Comparison of ENCODE assay signal across 8 cellular contexts in genomic region chr14:22543570-22544357, GRCh38. TPM values are rescaled to one million over a fixed set of nuclear protein-coding genes. Genes with fewer than 3 reads are reported as not detected.
DNase-seq lines count a peak whose midpoint lies in the region; ATAC-seq and TF ChIP-seq lines count a peak whose summit lies in the region.
"Not testable (repeated sequence)": the region's sequence is repeated elsewhere in the genome, so short reads cannot be mapped to it uniquely, and the experiment has no call there.

No MANE protein-coding gene starts in this region.

- not testable (repeated sequence) for H3K27me3 Mint-ChIP-seq in CD8-positive, alpha-beta T cell (ENCODE audit: low read depth); T-cell; activated CD4-positive, alpha-beta memory T cell treated with anti-CD3 and anti-CD28 coated beads for 36 hours; activated T-cell treated with anti-CD3 and anti-CD28 coated beads, Interleukin-2, amount 50 U/mL, for 72 hours (ENCODE audit: low read depth); effector memory CD8-positive, alpha-beta T cell; stimulated activated naive CD8-positive, alpha-beta T cell treated with anti-CD3 and anti-CD28 coated beads, Interleukin-15, amount 100 ng/mL, for 72 hours

- peaks cover 96% of the 10 kb centered on the region for H3K4me1 Mint-ChIP-seq in CD8-positive, alpha-beta T cell (ENCODE audit: low read depth)
- H3K4me1 Mint-ChIP-seq in T-cell: peaks cover 95 to 100% (median 98%) of the 10 kb centered on the region in 3 donors
- H3K4me1 Mint-ChIP-seq in activated CD4-positive, alpha-beta memory T cell treated with anti-CD3 and anti-CD28 coated beads for 36 hours (ENCODE audit: low read depth): peaks cover 96% of the 10 kb centered on the region
- H3K4me1 Mint-ChIP-seq in activated T-cell treated with anti-CD3 and anti-CD28 coated beads, Interleukin-2, amount 50 U/mL, for 72 hours (ENCODE audit: low read depth): peaks cover 100% of the 10 kb centered on the region
- peaks cover 88 to 96% of the 10 kb centered on the region in 2 donors for H3K4me1 Mint-ChIP-seq in effector memory CD8-positive, alpha-beta T cell (ENCODE audit: low read depth in 2 of 2)
- H3K4me1 Mint-ChIP-seq in stimulated activated naive CD8-positive, alpha-beta T cell treated with anti-CD3 and anti-CD28 coated beads, Interleukin-15, amount 100 ng/mL, for 72 hours: peaks cover 100% of the 10 kb centered on the region

- CTCF ChIA-PET in CD8-positive, alpha-beta T cell (lab: Charles Lee): interaction anchor here (0.7 to 2.9 kb wide), 3 partner anchors 8 to 26 kb away, joined by 3 to 25 read pairs (median 3); no protein-coding TSS in a partner anchor
- CTCF ChIA-PET in T-cell (lab: Charles Lee): interaction anchor here in 1 of 2 donors (0.7 to 1.8 kb wide), 2 partner anchors 19 to 24 kb away, joined by 4 to 5 read pairs; no protein-coding TSS in a partner anchor
- CTCF ChIA-PET in activated CD4-positive, alpha-beta memory T cell treated with anti-CD3 and anti-CD28 coated beads for 36 hours (lab: Charles Lee): interaction anchor here (4.1 kb wide), 1 partner anchor 12 kb away, joined by 28 read pairs; no protein-coding TSS in a partner anchor

- POLR2A ChIA-PET in CD8-positive, alpha-beta T cell (lab: Charles Lee): interaction anchor here (1.0 to 8.3 kb wide), 5 partner anchors 8 to 691 kb away, joined by 3 to 251 read pairs (median 13); no protein-coding TSS in a partner anchor
- POLR2A ChIA-PET in T-cell (lab: Charles Lee): interaction anchor here in 1 of 2 donors (0.6 to 2.1 kb wide), 3 partner anchors 11 to 944 kb away, joined by 7 to 10 read pairs (median 8); no protein-coding TSS in a partner anchor
- POLR2A ChIA-PET in activated CD4-positive, alpha-beta memory T cell treated with anti-CD3 and anti-CD28 coated beads for 36 hours (lab: Charles Lee): interaction anchor here (0.7 to 8.2 kb wide), 5 partner anchors 7 to 1279 kb away, joined by 3 to 268 read pairs (median 57); no protein-coding TSS in a partner anchor

- peak in 1 of 7 experiments; percentile 24 for DNase-seq in CD8-positive, alpha-beta T cell
- DNase-seq in T-cell; activated T-cell treated with anti-CD3 and anti-CD28 coated beads, Interleukin-2, amount 50 U/mL, for 72 hours; activated naive CD4-positive, alpha-beta T cell treated with anti-CD3 and anti-CD28 coated beads, Interleukin-2, amount 50 U/mL, for 72 hours (ENCODE audit: low spot score in 2 of 2); effector memory CD8-positive, alpha-beta T cell; stimulated activated naive CD8-positive, alpha-beta T cell treated with anti-CD3 and anti-CD28 coated beads, Interleukin-15, amount 100 ng/mL, for 72 hours: not testable (repeated sequence)
- peak; percentile 55 for DNase-seq in activated CD4-positive, alpha-beta memory T cell treated with anti-CD3 and anti-CD28 coated beads for 36 hours

- H3K27ac Mint-ChIP-seq in CD8-positive, alpha-beta T cell: peak overlapping the region; percentile 93
- peak overlapping the region; percentile 98 to 99 for H3K27ac Mint-ChIP-seq in T-cell
- H3K27ac Mint-ChIP-seq in activated CD4-positive, alpha-beta memory T cell treated with anti-CD3 and anti-CD28 coated beads for 36 hours: peak overlapping the region; percentile 99
- H3K27ac Mint-ChIP-seq in activated T-cell treated with anti-CD3 and anti-CD28 coated beads, Interleukin-2, amount 50 U/mL, for 72 hours: peak overlapping the region; percentile 97
- H3K27ac Mint-ChIP-seq in activated naive CD4-positive, alpha-beta T cell treated with anti-CD3 and anti-CD28 coated beads, Interleukin-2, amount 50 U/mL, for 72 hours: peak overlapping the region; percentile 96 to 97
- peak overlapping the region; percentile 97 to 99 for H3K27ac Mint-ChIP-seq in effector memory CD8-positive, alpha-beta T cell
- peak overlapping the region; percentile 21 to 96 for H3K27ac Mint-ChIP-seq in stimulated activated naive CD8-positive, alpha-beta T cell treated with anti-CD3 and anti-CD28 coated beads, Interleukin-15, amount 100 ng/mL, for 72 hours

- peak overlapping the region; percentile 48 for H3K27ac ChIP-seq in CD8-positive, alpha-beta T cell (ENCODE audit: low read depth, low read length)
- peak overlapping the region in 11 of 21 experiments; percentile 13 to 98 (median 82) for H3K27ac ChIP-seq in skin epidermis

- H3K4me1 ChIP-seq in CD8-positive, alpha-beta T cell (ENCODE audit: insufficient read depth, low read length): peaks cover 97% of the 10 kb centered on the region

- not testable (repeated sequence) for TF ChIP-seq CTCF in CD8-positive, alpha-beta T cell (IDR thresholded peaks at IDR 0.05)

- peaks cover 96% of the 10 kb centered on the region for H3K36me3 Mint-ChIP-seq in CD8-positive, alpha-beta T cell
- peaks cover 91% of the 10 kb centered on the region for H3K36me3 Mint-ChIP-seq in T-cell
- peaks cover 95% of the 10 kb centered on the region for H3K36me3 Mint-ChIP-seq in activated CD4-positive, alpha-beta memory T cell treated with anti-CD3 and anti-CD28 coated beads for 36 hours
- peaks cover 42 to 68% of the 10 kb centered on the region in 2 donors for H3K36me3 Mint-ChIP-seq in activated T-cell treated with anti-CD3 and anti-CD28 coated beads, Interleukin-2, amount 50 U/mL, for 72 hours (ENCODE audit: insufficient read depth in 2 of 2)
- peaks cover 93 to 95% of the 10 kb centered on the region in 2 donors for H3K36me3 Mint-ChIP-seq in activated naive CD4-positive, alpha-beta T cell treated with anti-CD3 and anti-CD28 coated beads, Interleukin-2, amount 50 U/mL, for 72 hours
- H3K36me3 Mint-ChIP-seq in effector memory CD8-positive, alpha-beta T cell (ENCODE audit: insufficient read depth): peaks cover 99% of the 10 kb centered on the region

- not testable (repeated sequence) for H3K9me3 ChIP-seq in CD8-positive, alpha-beta T cell (ENCODE audit: low read length)

- not testable (repeated sequence) for ATAC-seq in CD8-positive, alpha-beta T cell; T-cell (replicated peaks in 1 of 4); effector memory CD8-positive, alpha-beta T cell (replicated peaks); stimulated activated naive CD8-positive, alpha-beta T cell treated with anti-CD3 and anti-CD28 coated beads, Interleukin-15, amount 100 ng/mL, for 72 hours
- ATAC-seq in activated T-cell treated with anti-CD3 and anti-CD28 coated beads, Interleukin-2, amount 50 U/mL, for 72 hours (replicated peaks in 1 of 2): peak in 1 of 2 donors; percentile 8
- ATAC-seq in activated naive CD4-positive, alpha-beta T cell treated with anti-CD3 and anti-CD28 coated beads, Interleukin-2, amount 50 U/mL, for 72 hours: peak in 1 of 2 donors; percentile 16

- peak overlapping the region; percentile 44 for H3K4me3 ChIP-seq in CD8-positive, alpha-beta T cell (ENCODE audit: low read depth, low read length)
- not testable (repeated sequence) for H3K4me3 ChIP-seq in skin epidermis

- not testable (repeated sequence) for H3K9me3 Mint-ChIP-seq in CD8-positive, alpha-beta T cell; T-cell; activated CD4-positive, alpha-beta memory T cell treated with anti-CD3 and anti-CD28 coated beads for 36 hours; activated T-cell treated with anti-CD3 and anti-CD28 coated beads, Interleukin-2, amount 50 U/mL, for 72 hours; activated naive CD4-positive, alpha-beta T cell treated with anti-CD3 and anti-CD28 coated beads, Interleukin-2, amount 50 U/mL, for 72 hours; effector memory CD8-positive, alpha-beta T cell; stimulated activated naive CD8-positive, alpha-beta T cell treated with anti-CD3 and anti-CD28 coated beads, Interleukin-15, amount 100 ng/mL, for 72 hours

- intact Hi-C loops in CD8-positive, alpha-beta T cell (cut with DNase I, micrococcal nuclease): loop anchor here (5.0 kb wide), 2 partner anchors 621 to 821 kb away; no protein-coding TSS in a partner anchor
- intact Hi-C loops in activated CD4-positive, alpha-beta memory T cell treated with anti-CD3 and anti-CD28 coated beads for 36 hours (cut with micrococcal nuclease): not testable (repeated sequence)

- H3K27me3 ChIP-seq in CD8-positive, alpha-beta T cell (ENCODE audit: insufficient read depth, low read length): not testable (repeated sequence)

- H3K4me3 Mint-ChIP-seq in CD8-positive, alpha-beta T cell: peak overlapping the region; percentile 74
- H3K4me3 Mint-ChIP-seq in T-cell: peak overlapping the region; percentile 72 to 86 (median 77)
- H3K4me3 Mint-ChIP-seq in activated CD4-positive, alpha-beta memory T cell treated with anti-CD3 and anti-CD28 coated beads for 36 hours: peak overlapping the region; percentile 75
- peak overlapping the region; percentile 80 for H3K4me3 Mint-ChIP-seq in activated T-cell treated with anti-CD3 and anti-CD28 coated beads, Interleukin-2, amount 50 U/mL, for 72 hours
- peak overlapping the region; percentile 81 to 91 for H3K4me3 Mint-ChIP-seq in effector memory CD8-positive, alpha-beta T cell
- H3K4me3 Mint-ChIP-seq in stimulated activated naive CD8-positive, alpha-beta T cell treated with anti-CD3 and anti-CD28 coated beads, Interleukin-15, amount 100 ng/mL, for 72 hours: peak overlapping the region; percentile 80 to 83

- peaks cover 79% of the 10 kb centered on the region for H3K36me3 ChIP-seq in CD8-positive, alpha-beta T cell (ENCODE audit: insufficient read depth, low read length)

RNA-seq across cellular contexts. Expression of gene DAD1, which starts 45.3 kb away (rescaled TPM):
- 10 to 100 TPM; 27.2 to 35.6 TPM for total RNA-seq in CD8-positive, alpha-beta T cell
- 100 to 1,000 TPM in 4 of 5 donors, 10 to 100 TPM in 1; 80.9 to 127 (median 113) TPM for total RNA-seq in T-cell
- 100 to 1,000 TPM; 292 to 305 TPM for total RNA-seq in activated CD4-positive, alpha-beta memory T cell treated with anti-CD3 and anti-CD28 coated beads for 36 hours
- total RNA-seq in activated T-cell treated with anti-CD3 and anti-CD28 coated beads, Interleukin-2, amount 50 U/mL, for 72 hours: 100 to 1,000 TPM; 165 to 188 TPM
- 100 to 1,000 TPM; 218 to 240 TPM for total RNA-seq in activated naive CD4-positive, alpha-beta T cell treated with anti-CD3 and anti-CD28 coated beads, Interleukin-2, amount 50 U/mL, for 72 hours

RNA-seq across cellular contexts. Expression of gene ABHD4, which starts 54.3 kb away (rescaled TPM):
- 1 to 10 TPM; 7.9 to 8.3 TPM for total RNA-seq in CD8-positive, alpha-beta T cell
- 10 to 100 TPM; 10.1 to 20.9 (median 17.3) TPM for total RNA-seq in T-cell
- total RNA-seq in activated CD4-positive, alpha-beta memory T cell treated with anti-CD3 and anti-CD28 coated beads for 36 hours: 10 to 100 TPM; 10.0 to 13.6 TPM
- 10 to 100 TPM; 18.8 to 21.9 TPM for total RNA-seq in activated T-cell treated with anti-CD3 and anti-CD28 coated beads, Interleukin-2, amount 50 U/mL, for 72 hours
- 10 to 100 TPM; 13.8 to 26.5 TPM for total RNA-seq in activated naive CD4-positive, alpha-beta T cell treated with anti-CD3 and anti-CD28 coated beads, Interleukin-2, amount 50 U/mL, for 72 hours
